ENCODE assay signal across 13 cellular contexts in genomic region chr2:47708801-47709499, GRCh38.
A peak's percentile ranks its signal among the peaks of the same experiment; 100 is the strongest.
DNase-seq lines count a peak whose midpoint lies in the region; ATAC-seq and TF ChIP-seq lines count a peak whose summit lies in the region.
"Had no signal": no experiment of that assay in that cellular context is flagged by ENCODE, and none has a peak within 500 bp of the region (broad histone marks: within the 10 kb centered on the region; RNA-seq: fewer than 3 reads in every experiment).

No MANE protein-coding gene starts in this region.

- no peaks in the 10 kb centered on the region for H3K36me3 ChIP-seq in CD4-positive, alpha-beta memory T cell (ENCODE audit: insufficient read depth, low read length)
- H3K36me3 ChIP-seq: vagina had no signal

- peaks cover 1 to 5% of the 10 kb centered on the region in 2 donors for H3K27me3 Mint-ChIP-seq in CD4-positive, alpha-beta memory T cell
- H3K27me3 Mint-ChIP-seq: activated CD4-positive, alpha-beta memory T cell treated with anti-CD3 and anti-CD28 coated beads for 36 hours had no signal

- CTCF ChIA-PET in CD4-positive, alpha-beta memory T cell (lab: Charles Lee; ENCODE audit: partially characterized antibody), result no interaction called here

- no peaks in the 10 kb centered on the region for H3K4me1 ChIP-seq in CD4-positive, alpha-beta memory T cell (ENCODE audit: insufficient read depth, low read length)
- H3K4me1 ChIP-seq: vagina had no signal

- H3K27ac ChIP-seq in CD4-positive, alpha-beta memory T cell (ENCODE audit: low read depth, low read length), result no peak overlapping the region
- H3K27ac ChIP-seq: PC-9, vagina had no signal

- intact Hi-C loops in CD4-positive, alpha-beta memory T cell (cut with micrococcal nuclease), result no loop called here

- no peak overlapping the region for H3K4me3 ChIP-seq in GM12865 (ENCODE audit: low read depth, low read length)
- no peak overlapping the region for H3K4me3 ChIP-seq in CD4-positive, alpha-beta memory T cell (ENCODE audit: low read length in 2 of 2)
- H3K4me3 ChIP-seq: PC-9, vagina had no signal

- no peaks in the 10 kb centered on the region for H3K4me1 Mint-ChIP-seq in CD4-positive, alpha-beta memory T cell

- peak; percentile 80 for ATAC-seq in GM19372 (IDR thresholded peaks at IDR 0.05; ENCODE audit: low read depth, unreplicated experiment)
- ATAC-seq in HG02759 (IDR thresholded peaks at IDR 0.05; ENCODE audit: unreplicated experiment), result peak; percentile 95
- ATAC-seq in HG03460 (IDR thresholded peaks at IDR 0.05; ENCODE audit: unreplicated experiment), result peak; percentile 86

- H3K36me3 Mint-ChIP-seq in CD4-positive, alpha-beta memory T cell, result no peaks in the 10 kb centered on the region
- H3K36me3 Mint-ChIP-seq: activated CD4-positive, alpha-beta memory T cell treated with anti-CD3 and anti-CD28 coated beads for 36 hours had no signal

- no peak overlapping the region for H3K4me3 Mint-ChIP-seq in CD4-positive, alpha-beta memory T cell
- H3K4me3 Mint-ChIP-seq: activated CD4-positive, alpha-beta memory T cell treated with anti-CD3 and anti-CD28 coated beads for 36 hours; activated naive CD4-positive, alpha-beta T cell treated with anti-CD3 and anti-CD28 coated beads for 36 hours had no signal

- no peak overlapping the region for H3K27ac Mint-ChIP-seq in CD4-positive, alpha-beta memory T cell
- H3K27ac Mint-ChIP-seq: activated CD4-positive, alpha-beta memory T cell treated with anti-CD3 and anti-CD28 coated beads for 36 hours; activated naive CD4-positive, alpha-beta T cell treated with anti-CD3 and anti-CD28 coated beads for 36 hours had no signal

- no peak for TF ChIP-seq CTCF in GM12865 (IDR thresholded peaks at IDR 0.05; ENCODE audit: insufficient read depth, low read depth, low read length, missing control alignments)

- no peaks in the 10 kb centered on the region for H3K27me3 ChIP-seq in CD4-positive, alpha-beta memory T cell (ENCODE audit: insufficient read depth, low read length)
- H3K27me3 ChIP-seq: vagina had no signal

- no peaks in the 10 kb centered on the region for H3K9me3 ChIP-seq in CD4-positive, alpha-beta memory T cell (ENCODE audit: control insufficient read depth in 1 of 2, low read length in 2 of 2)
- H3K9me3 ChIP-seq: vagina had no signal

- peaks cover 0 to 2% (median 0%) of the 10 kb centered on the region in 8 donors for H3K9me3 Mint-ChIP-seq in CD4-positive, alpha-beta memory T cell
- H3K9me3 Mint-ChIP-seq: activated CD4-positive, alpha-beta memory T cell treated with anti-CD3 and anti-CD28 coated beads for 36 hours; activated naive CD4-positive, alpha-beta T cell treated with anti-CD3 and anti-CD28 coated beads for 36 hours had no signal

- DNase-seq in GM12865 (ENCODE audit: low read depth), result peak; percentile 78
- no peak for DNase-seq in NCI-H187 treated with DMSO at 0.1 percent for 48 hours (lab: John Stamatoyannopoulos, UW)
- no peak for DNase-seq in CD4-positive, alpha-beta memory T cell
- DNase-seq in mucosa of gallbladder (ENCODE audit: low spot score), result no peak
- no peak for DNase-seq in activated T-cell treated with anti-CD3 and anti-CD28 coated beads for 4 hours
- DNase-seq: activated CD4-positive, alpha-beta memory T cell treated with anti-CD3 and anti-CD28 coated beads for 36 hours; activated naive CD4-positive, alpha-beta T cell treated with anti-CD3 and anti-CD28 coated beads for 36 hours; DMS53; PC-9 had no signal

- POLR2A ChIA-PET in CD4-positive, alpha-beta memory T cell (lab: Charles Lee; ENCODE audit: partially characterized antibody), result no interaction called here
